ENCODE assay signal across 11 cellular contexts in genomic region chr22:19765477-19766234, GRCh38. TPM values are rescaled to one million over a fixed set of nuclear protein-coding genes. Genes with fewer than 3 reads are reported as not detected.
DNase-seq lines count a peak whose midpoint lies in the region; ATAC-seq lines count a peak whose summit lies in the region.
"Had no signal": no experiment of that assay in that cellular context is flagged by ENCODE, and none has a peak within 500 bp of the region (broad histone marks: within the 10 kb centered on the region; RNA-seq: fewer than 3 reads in every experiment).

No MANE protein-coding gene starts in this region.

- H3K4me1 ChIP-seq in iPS-18a (ENCODE audit: control insufficient read depth, low read depth, low read length): peaks cover 27% of the 10 kb centered on the region
- no peaks in the 10 kb centered on the region for H3K4me1 ChIP-seq in thymus (ENCODE audit: control insufficient read depth, insufficient read depth, low read length)

- H3K27me3 ChIP-seq in iPS-18a (ENCODE audit: control insufficient read depth, insufficient read depth, low read length): peaks cover 98% of the 10 kb centered on the region
- peaks cover 82% of the 10 kb centered on the region for H3K27me3 ChIP-seq in thymus (ENCODE audit: control insufficient read depth, insufficient read depth)

- peaks cover 11% of the 10 kb centered on the region for H3K4me1 Mint-ChIP-seq in activated naive CD4-positive, alpha-beta T cell treated with anti-CD3 and anti-CD28 coated beads, Interleukin-2, amount 50 U/mL, for 24 hours
- H3K4me1 Mint-ChIP-seq in activated CD4-positive, alpha-beta memory T cell treated with anti-CD3 and anti-CD28 coated beads, Interleukin-2, amount 10 ng/mL, durations not matched to agents 7 days and 5 days: peaks cover 14% of the 10 kb centered on the region

- no peak for DNase-seq in activated naive CD4-positive, alpha-beta T cell treated with Interleukin-2 at 50 U/mL for 16 hours
- DNase-seq in activated CD4-positive, alpha-beta memory T cell treated with anti-CD3 and anti-CD28 coated beads, Interleukin-2, amount 10 ng/mL, durations not matched to agents 7 days and 5 days: no peak
- DNase-seq in ACHN: no peak
- DNase-seq: foreskin melanocyte, NCI-H526 treated with DMSO at 0.1 percent for 48 hours had no signal

- H3K36me3 ChIP-seq in iPS-18a (ENCODE audit: control insufficient read depth, low read depth, low read length) (no peaks in the 10 kb centered on the region), thymus (ENCODE audit: control insufficient read depth, insufficient read depth) (no peaks in the 10 kb centered on the region)

- in situ Hi-C loops in ACHN (cut with HindIII; ENCODE audit: low pct_ligation_motif_present, low pct_unique_long_range_greater_than_20kb, low sequenced_read_pairs): no loop called here

- CTCF ChIA-PET in activated CD4-positive, alpha-beta memory T cell treated with anti-CD3 and anti-CD28 coated beads, Interleukin-2, amount 10 ng/mL, durations not matched to agents 7 days and 5 days (lab: Charles Lee): interaction anchor here (0.6 to 0.9 kb wide), 2 partner anchors 266 to 328 kb away, joined by 3 to 4 read pairs; no protein-coding TSS in a partner anchor

- WGBS in thymus: 3% methylated on average over 81 of the region's 81 CpGs

- ATAC-seq in GM21825 (IDR thresholded peaks at IDR 0.05; ENCODE audit: unreplicated experiment) (no peak), GM21717 (IDR thresholded peaks at IDR 0.05; ENCODE audit: unreplicated experiment) (no peak)

- H3K27ac ChIP-seq in iPS-18a (ENCODE audit: low read length) (no peak overlapping the region), thymus (ENCODE audit: low read depth) (no peak overlapping the region)

- H3K36me3 Mint-ChIP-seq in activated naive CD4-positive, alpha-beta T cell treated with anti-CD3 and anti-CD28 coated beads, Interleukin-2, amount 50 U/mL, for 24 hours: peaks cover 2% of the 10 kb centered on the region
- no peaks in the 10 kb centered on the region for H3K36me3 Mint-ChIP-seq in activated CD4-positive, alpha-beta memory T cell treated with anti-CD3 and anti-CD28 coated beads, Interleukin-2, amount 10 ng/mL, durations not matched to agents 7 days and 5 days (ENCODE audit: low read depth)

- H3K27me3 Mint-ChIP-seq in activated naive CD4-positive, alpha-beta T cell treated with anti-CD3 and anti-CD28 coated beads, Interleukin-2, amount 50 U/mL, for 24 hours: peaks cover 46% of the 10 kb centered on the region
- peaks cover 58% of the 10 kb centered on the region for H3K27me3 Mint-ChIP-seq in activated CD4-positive, alpha-beta memory T cell treated with anti-CD3 and anti-CD28 coated beads, Interleukin-2, amount 10 ng/mL, durations not matched to agents 7 days and 5 days

- H3K4me3 ChIP-seq in iPS-18a (ENCODE audit: low read length): peak overlapping the region; percentile 22
- peak overlapping the region; percentile 40 for H3K4me3 ChIP-seq in thymus (ENCODE audit: low read length)

- POLR2A ChIA-PET in activated CD4-positive, alpha-beta memory T cell treated with anti-CD3 and anti-CD28 coated beads, Interleukin-2, amount 10 ng/mL, durations not matched to agents 7 days and 5 days (lab: Charles Lee): no interaction called here

- H3K4me3 Mint-ChIP-seq in activated naive CD4-positive, alpha-beta T cell treated with anti-CD3 and anti-CD28 coated beads, Interleukin-2, amount 50 U/mL, for 24 hours: peak overlapping the region; percentile 78
- H3K4me3 Mint-ChIP-seq in activated CD4-positive, alpha-beta memory T cell treated with anti-CD3 and anti-CD28 coated beads, Interleukin-2, amount 10 ng/mL, durations not matched to agents 7 days and 5 days: peak overlapping the region; percentile 51

- no peaks in the 10 kb centered on the region for H3K9me3 Mint-ChIP-seq in activated naive CD4-positive, alpha-beta T cell treated with anti-CD3 and anti-CD28 coated beads, Interleukin-2, amount 50 U/mL, for 24 hours
- no peaks in the 10 kb centered on the region for H3K9me3 Mint-ChIP-seq in activated CD4-positive, alpha-beta memory T cell treated with anti-CD3 and anti-CD28 coated beads, Interleukin-2, amount 10 ng/mL, durations not matched to agents 7 days and 5 days

- H3K9ac ChIP-seq in iPS-18a (ENCODE audit: low read length): no peak overlapping the region

- no peaks in the 10 kb centered on the region for H3K9me3 ChIP-seq in iPS-18a (ENCODE audit: control insufficient read depth, low read depth, low read length)
- peaks cover 2% of the 10 kb centered on the region for H3K9me3 ChIP-seq in thymus (ENCODE audit: control insufficient read depth)

- H3K27ac Mint-ChIP-seq in activated naive CD4-positive, alpha-beta T cell treated with anti-CD3 and anti-CD28 coated beads, Interleukin-2, amount 50 U/mL, for 24 hours: no peak overlapping the region
- no peak overlapping the region for H3K27ac Mint-ChIP-seq in activated CD4-positive, alpha-beta memory T cell treated with anti-CD3 and anti-CD28 coated beads, Interleukin-2, amount 10 ng/mL, durations not matched to agents 7 days and 5 days

RNA-seq across cellular contexts. Expression of gene TBX1, which starts 5.1 kb away (rescaled TPM):
- total RNA-seq in activated CD4-positive, alpha-beta memory T cell treated with anti-CD3 and anti-CD28 coated beads, Interleukin-2, amount 10 ng/mL, durations not matched to agents 7 days and 5 days: not detected
- polyA plus RNA-seq in thymus: 0.96 TPM

RNA-seq across cellular contexts. Expression of gene GP1BB, which starts 42.3 kb away (rescaled TPM):
- total RNA-seq in activated CD4-positive, alpha-beta memory T cell treated with anti-CD3 and anti-CD28 coated beads, Interleukin-2, amount 10 ng/mL, durations not matched to agents 7 days and 5 days: not detected
- 9.6 TPM for polyA plus RNA-seq in thymus
- total RNA-seq: renal cortical epithelial cell had no signal

RNA-seq across cellular contexts. Expression of gene SEPTIN5, which starts 51.4 kb away (rescaled TPM):
- not detected for total RNA-seq in activated CD4-positive, alpha-beta memory T cell treated with anti-CD3 and anti-CD28 coated beads, Interleukin-2, amount 10 ng/mL, durations not matched to agents 7 days and 5 days
- polyA plus RNA-seq in thymus: 22.2 TPM
